In genomic region chr17:79026345-79027273, GRCh38 we compare ENCODE assay signal across 1 cellular context.
TF ChIP-seq lines count a peak whose summit lies in the region.

No MANE protein-coding gene starts in this region.

TF ChIP-seq in HepG2, 621 proteins besides CTCF, POLR2A, EP300 and RAD21 (continued from another document and continues in another):
- no peak for TF ChIP-seq USF2 (IDR thresholded peaks at IDR 0.05; ENCODE audit: low read depth, low read length)
- no peak for TF ChIP-seq USF2 (CRISPR knock-in tag; IDR thresholded peaks at IDR 0.05; ENCODE audit: borderline replicate concordance)
- TF ChIP-seq ZNF766 (CRISPR knock-in tag; IDR thresholded peaks at IDR 0.05; ENCODE audit: borderline replicate concordance): no peak
- TF ChIP-seq ZZZ3 (CRISPR knock-in tag; IDR thresholded peaks at IDR 0.05; ENCODE audit: borderline replicate concordance): no peak
- TF ChIP-seq ZNF17 (CRISPR knock-in tag; IDR thresholded peaks at IDR 0.05): peak; percentile 17; the same call in 1 of the 2 replicates
- peak; percentile 61; the same call in 1 of the 2 replicates for TF ChIP-seq PRDM4 (CRISPR knock-in tag; IDR thresholded peaks at IDR 0.05; ENCODE audit: borderline replicate concordance)
- TF ChIP-seq MZF1 (CRISPR knock-in tag; IDR thresholded peaks at IDR 0.05; ENCODE audit: borderline replicate concordance): peak; percentile 75; the same call in 1 of the 2 replicates
- no peak for TF ChIP-seq ZNF468 (CRISPR knock-in tag; IDR thresholded peaks at IDR 0.05)
- TF ChIP-seq TRIM22 (IDR thresholded peaks at IDR 0.05): no peak
- TF ChIP-seq ZC3H13 (CRISPR knock-in tag; IDR thresholded peaks at IDR 0.05): 0 out of 2 replicates have a peak, but pooled peaks have one; percentile 57
- no peak for TF ChIP-seq ZNF558 (CRISPR knock-in tag; IDR thresholded peaks at IDR 0.05; ENCODE audit: borderline replicate concordance)
- no peak for TF ChIP-seq FLYWCH1 (CRISPR knock-in tag; IDR thresholded peaks at IDR 0.05)
- TF ChIP-seq ZNF274 (CRISPR knock-in tag; IDR thresholded peaks at IDR 0.05): peak; percentile 62; the same call in 1 of the 2 replicates
- TF ChIP-seq CC2D1A (CRISPR knock-in tag; IDR thresholded peaks at IDR 0.05): no peak; the same call in 1 of the 2 replicates
- no peak for TF ChIP-seq SAFB2 (CRISPR knock-in tag; IDR thresholded peaks at IDR 0.05; ENCODE audit: borderline replicate concordance, low read depth)
- TF ChIP-seq ATF7-NPFF (CRISPR knock-in tag; IDR thresholded peaks at IDR 0.05; ENCODE audit: low read depth): peak; percentile 53
- peak; percentile 69; the same call in 1 of the 2 replicates for TF ChIP-seq ARNT2 (CRISPR knock-in tag; IDR thresholded peaks at IDR 0.05; ENCODE audit: low read depth)
- TF ChIP-seq ZNF564 (CRISPR knock-in tag; IDR thresholded peaks at IDR 0.05): peak; percentile 87
- TF ChIP-seq CEBPZ (IDR thresholded peaks at IDR 0.05; ENCODE audit: low read length): no peak
- TF ChIP-seq NR2F1 (CRISPR knock-in tag; IDR thresholded peaks at IDR 0.05): no peak
- TF ChIP-seq POGZ (CRISPR knock-in tag; IDR thresholded peaks at IDR 0.05): peak; percentile 55; the same call in 1 of the 2 replicates
- TF ChIP-seq SMARCC2 (IDR thresholded peaks at IDR 0.05): peak; percentile 83; the same call in 1 of the 2 replicates
- no peak for TF ChIP-seq PLRG1 (conservative IDR thresholded peaks at IDR 0.05)
- TF ChIP-seq TEF (CRISPR knock-in tag; IDR thresholded peaks at IDR 0.05): no peak
- TF ChIP-seq ARID3A (IDR thresholded peaks at IDR 0.05; ENCODE audit: low read depth, low read length): peak; percentile 94
- TF ChIP-seq U2AF1 (optimal IDR thresholded peaks at IDR 0.05; ENCODE audit: low read depth, low read length): no peak
- TF ChIP-seq GABPA (IDR thresholded peaks at IDR 0.05; ENCODE audit: low read depth, low read length): peak; percentile 51
- peak; percentile 71 for TF ChIP-seq GABPA (CRISPR knock-in tag; IDR thresholded peaks at IDR 0.05; ENCODE audit: low read depth)
- peak; percentile 87 for TF ChIP-seq ELF1 (CRISPR knock-in tag; IDR thresholded peaks at IDR 0.05)
- peak; percentile 50; the same call in 1 of the 2 replicates for TF ChIP-seq DMAP1 (CRISPR knock-in tag; IDR thresholded peaks at IDR 0.05)
- TF ChIP-seq MEF2D (CRISPR knock-in tag; IDR thresholded peaks at IDR 0.05): peak; percentile 21; the same call in 1 of the 2 replicates
- TF ChIP-seq ZBTB10 (CRISPR knock-in tag; IDR thresholded peaks at IDR 0.05; ENCODE audit: borderline replicate concordance): peak; percentile 76; the same call in 1 of the 2 replicates
- TF ChIP-seq ZFYVE20 (CRISPR knock-in tag; IDR thresholded peaks at IDR 0.05; ENCODE audit: borderline replicate concordance, low read depth): no peak
- peak; percentile 90 for TF ChIP-seq RXRB (CRISPR knock-in tag; IDR thresholded peaks at IDR 0.05; ENCODE audit: borderline replicate concordance)
- no peak for TF ChIP-seq HBP1 (CRISPR knock-in tag; IDR thresholded peaks at IDR 0.05; ENCODE audit: low read depth)
- no peak for TF ChIP-seq IKZF1 (IDR thresholded peaks at IDR 0.05)
- peak; percentile 23 for TF ChIP-seq PHF8 (CRISPR knock-in tag; IDR thresholded peaks at IDR 0.05)
- no peak for TF ChIP-seq ZNF232 (CRISPR knock-in tag; IDR thresholded peaks at IDR 0.05; ENCODE audit: borderline replicate concordance)
- peak; percentile 65 for TF ChIP-seq ZMYM4 (CRISPR knock-in tag; IDR thresholded peaks at IDR 0.05)
- no peak for TF ChIP-seq ATF5 (CRISPR knock-in tag; IDR thresholded peaks at IDR 0.05; ENCODE audit: low read depth)
- no peak for TF ChIP-seq ZNF737 (CRISPR knock-in tag; IDR thresholded peaks at IDR 0.05; ENCODE audit: borderline replicate concordance)
- TF ChIP-seq ZSCAN30 (CRISPR knock-in tag; IDR thresholded peaks at IDR 0.05): no peak
